ENCODE assay signal across 23 cellular contexts in genomic region chr9:27362447-27363210, GRCh38.
DNase-seq lines count a peak whose midpoint lies in the region; ATAC-seq and TF ChIP-seq lines count a peak whose summit lies in the region.
"Had no signal": no experiment of that assay in that cellular context is flagged by ENCODE, and none has a peak within 500 bp of the region (broad histone marks: within the 10 kb centered on the region; RNA-seq: fewer than 3 reads in every experiment).

No MANE protein-coding gene starts in this region.

- H3K4me1 ChIP-seq in H9 (ENCODE audit: insufficient read depth, low read length) (peaks cover 14% of the 10 kb centered on the region; the same call in 1 of the 2 replicates), A673 (ENCODE audit: insufficient read depth, low read length, poor library complexity, severe bottlenecking) (no peaks in the 10 kb centered on the region)
- H3K4me1 ChIP-seq: prostate gland had no signal

- H3K18ac ChIP-seq in H9 (ENCODE audit: insufficient read length, low read depth, low read length), result no peak overlapping the region

- H3K4ac ChIP-seq in H9 (ENCODE audit: low read depth, low read length), result no peak overlapping the region

- no peak overlapping the region for H3T11ph ChIP-seq in H9 (ENCODE audit: low read length)

- H3K27ac ChIP-seq in H9 (ENCODE audit: insufficient read length, low read depth, low read length) (no peak overlapping the region), A673 (ENCODE audit: low read depth, low read length, poor library complexity, severe bottlenecking) (no peak overlapping the region)
- H3K27ac ChIP-seq: heart right ventricle, prostate gland, suprapubic skin, vagina had no signal

- H3K56ac ChIP-seq in H9 (ENCODE audit: insufficient read length, low read depth, low read length), result no peak overlapping the region

- H2BK12ac ChIP-seq in H9 (ENCODE audit: insufficient read length, low read depth, low read length), result no peak overlapping the region

- H2AK5ac ChIP-seq in H9 (ENCODE audit: insufficient read length, low read length), result no peak overlapping the region

- H3K4me3 Mint-ChIP-seq in H9, result no peak overlapping the region
- H3K4me3 Mint-ChIP-seq in osteocyte (ENCODE audit: unreplicated experiment), result no peak overlapping the region
- H3K4me3 Mint-ChIP-seq: activated naive CD8-positive, alpha-beta T cell; CD8-positive, alpha-beta T cell had no signal

- no peak overlapping the region for H2BK5ac ChIP-seq in H9 (ENCODE audit: insufficient read length, low read length)

- H2BK120ac ChIP-seq in H9 (ENCODE audit: low read depth, low read length, poor library complexity, severe bottlenecking), result no peak overlapping the region

- H3K79me2 ChIP-seq in H9 (ENCODE audit: insufficient read depth, low read length), result no peaks in the 10 kb centered on the region

- H3K4me2 ChIP-seq in H9 (ENCODE audit: insufficient read depth, insufficient read length, low read length), result no peak overlapping the region
- H3K4me2 ChIP-seq: SK-N-SH had no signal

- peaks cover 36% of the 10 kb centered on the region in 2 experiments for H3K4me1 Mint-ChIP-seq in H9
- H3K4me1 Mint-ChIP-seq in osteocyte (ENCODE audit: unreplicated experiment), result peaks cover 30% of the 10 kb centered on the region

- no peak for ATAC-seq in GM21786 (IDR thresholded peaks at IDR 0.05; ENCODE audit: unreplicated experiment)
- ATAC-seq: CD8-positive, alpha-beta T cell; GM12878; left ventricle myocardium superior had no signal

- no peaks in the 10 kb centered on the region for H3K36me3 ChIP-seq in A673 (ENCODE audit: insufficient read depth, low read length, poor library complexity, severe bottlenecking)
- H3K36me3 ChIP-seq: prostate gland, vagina had no signal

- CTCF ChIA-PET in A673 (lab: Charles Lee), result no interaction called here

- BruUV-seq in A673 (replicated peaks; lab: Mats Ljungman, UMichigan), result no TSS peak

- H3K9ac ChIP-seq in H9 (ENCODE audit: extremely low read depth, insufficient read length, low read length), result no peak overlapping the region
- H3K9ac ChIP-seq: SK-N-SH had no signal

- H3K9me3 ChIP-seq in H9 (ENCODE audit: control insufficient read depth, low read depth, low read length) (no peaks in the 10 kb centered on the region), A673 (ENCODE audit: low read depth, low read length, poor library complexity, severe bottlenecking) (no peaks in the 10 kb centered on the region)
- H3K9me3 ChIP-seq: heart right ventricle, prostate gland, SK-N-SH, suprapubic skin, vagina had no signal

- H3K14ac ChIP-seq in H9 (ENCODE audit: insufficient read depth, low read length), result no peak overlapping the region

- H3K27ac Mint-ChIP-seq in H9 (peak overlapping the region in 2 of 3 experiments; percentile 79 to 82; a peak in 4 of 7 replicates), osteocyte (ENCODE audit: unreplicated experiment) (peak overlapping the region; percentile 27)
- H3K27ac Mint-ChIP-seq: activated naive CD8-positive, alpha-beta T cell; activated T-helper 2 cell treated with anti-CD3 and anti-CD28 coated beads, Interferon-gamma antibody, Interleukin-2, Interleukin-4, amounts not matched to agents 10 μg/mL and 5 μg/mL and 100 μg/mL, durations not matched to agents 14 hours and 24 hours and 36 hours; CD8-positive, alpha-beta T cell had no signal

- no peak overlapping the region for H2AFZ ChIP-seq in H9 (ENCODE audit: low read length)

- H3K23me2 ChIP-seq in H9 (ENCODE audit: insufficient read length, low read depth, low read length, poor library complexity, severe bottlenecking), result no peaks in the 10 kb centered on the region

- POLR2A ChIA-PET in A673 (lab: Charles Lee; ENCODE audit: low non-redundant PET), result no interaction called here

- H3K9me3 Mint-ChIP-seq in H9 (no peaks in the 10 kb centered on the region), osteocyte (ENCODE audit: unreplicated experiment) (no peaks in the 10 kb centered on the region)
- H3K9me3 Mint-ChIP-seq: activated T-helper 2 cell treated with anti-CD3 and anti-CD28 coated beads, Interferon-gamma antibody, Interleukin-2, Interleukin-4, amounts not matched to agents 10 μg/mL and 5 μg/mL and 100 μg/mL, durations not matched to agents 14 hours and 24 hours and 36 hours; CD8-positive, alpha-beta T cell had no signal

- peaks cover 3 to 7% (median 6%) of the 10 kb centered on the region in 3 experiments; a peak in 5 of 7 replicates for H3K36me3 Mint-ChIP-seq in H9 (ENCODE audit: insufficient read depth in 1 of 3, low read depth in 3 of 3)
- peaks cover 8% of the 10 kb centered on the region for H3K36me3 Mint-ChIP-seq in osteocyte (ENCODE audit: unreplicated experiment)

- H2BK15ac ChIP-seq in H9 (ENCODE audit: low read depth, low read length), result no peak overlapping the region

- intact Hi-C loops in A673 (cut with micrococcal nuclease; ENCODE audit: unreplicated experiment), result no loop called here

- no peaks in the 10 kb centered on the region for H4K20me1 ChIP-seq in H9 (ENCODE audit: control insufficient read depth, insufficient read depth, insufficient read length)

- H3K23ac ChIP-seq in H9 (ENCODE audit: insufficient read length, low read depth, low read length), result no peak overlapping the region

- H3K27me3 Mint-ChIP-seq in H9 (ENCODE audit: low read depth), result no peaks in the 10 kb centered on the region
- peaks cover 6% of the 10 kb centered on the region for H3K27me3 Mint-ChIP-seq in osteocyte (ENCODE audit: unreplicated experiment)
- H3K27me3 Mint-ChIP-seq: activated naive CD8-positive, alpha-beta T cell had no signal

- H4K5ac ChIP-seq in H9 (ENCODE audit: insufficient read length, low read depth, low read length), result no peak overlapping the region

- no peak for TF ChIP-seq CTCF in H9 (conservative IDR thresholded peaks at IDR 0.05)
- TF ChIP-seq CTCF in epithelial cell of esophagus (IDR thresholded peaks at IDR 0.05; ENCODE audit: insufficient read depth, low read depth, low read length, missing control alignments), result no peak
- no peak for TF ChIP-seq CTCF in osteocyte (IDR thresholded peaks at IDR 0.05)
- no peak for TF ChIP-seq CTCF in A673 (conservative IDR thresholded peaks at IDR 0.05; ENCODE audit: low read depth, low read length)

- no peak overlapping the region for H2BK20ac ChIP-seq in H9 (ENCODE audit: low read depth, low read length, poor library complexity, severe bottlenecking)

- H3K4me3 ChIP-seq in epithelial cell of esophagus (ENCODE audit: low read length) (no peak overlapping the region), A673 (ENCODE audit: low read depth, low read length, poor library complexity, severe bottlenecking) (no peak overlapping the region)
- H3K4me3 ChIP-seq: GM12878, heart right ventricle, prostate gland, suprapubic skin, vagina had no signal

- H3K27me3 ChIP-seq in H9 (ENCODE audit: insufficient read depth, low read length) (no peaks in the 10 kb centered on the region), A673 (replicated peaks; ENCODE audit: insufficient read depth, low read depth, low read length, poor library complexity) (no peaks in the 10 kb centered on the region)
- H3K27me3 ChIP-seq: heart right ventricle, suprapubic skin, vagina had no signal

- no peak overlapping the region for H4K8ac ChIP-seq in H9 (replicated peaks; ENCODE audit: insufficient read length, low read depth, low read length)

- H4K91ac ChIP-seq in H9 (ENCODE audit: insufficient read length, low read depth, low read length), result no peak overlapping the region

- DNase-seq in H9 (no peak), NCI-H345 (lab: John Stamatoyannopoulos, UW) (peak; percentile 79), epithelial cell of esophagus (ENCODE audit: low read depth) (peak; percentile 84), osteocyte (ENCODE audit: extremely low spot score, unreplicated experiment) (no peak), A673 (ENCODE audit: low spot score) (no peak), HUDEP-2 (lab: John Stamatoyannopoulos, UW; ENCODE audit: unreplicated experiment in 76 of 76) (no peak)
- DNase-seq: activated CD4-positive, alpha-beta T cell treated with anti-CD3 and anti-CD28 coated beads, Interleukin-2, amount 50 U/mL, for 4 hours; activated CD8-positive, alpha-beta memory T cell treated with anti-CD3 and anti-CD28 coated beads, Interleukin-2, amount 50 U/mL, for 4 hours; CD8-positive, alpha-beta T cell; heart right ventricle; Kasumi-1; left ventricle myocardium superior; NCI-H2029 treated with DMSO at 0.1 percent for 48 hours; NCI-H510A treated with DMSO at 0.1 percent for 48 hours; RPMI8226; SK-N-SH had no signal

- no peaks in the 10 kb centered on the region for H3K79me1 ChIP-seq in H9 (ENCODE audit: insufficient read depth, low read depth, low read length, poor library complexity, severe bottlenecking)

- WGBS in H9 (ENCODE audit: extremely low coverage, insufficient read length, low lambda C conversion rate), result no CpG with 5 or more reads among the region's 5 CpGs

Comparison
In these comparisons a context has a peak if more than half of its experiments do, and no peak if none do; other contexts are left out.
1. DNase-seq: peak in NCI-H345 (single experiment) and epithelial cell of esophagus (single experiment); none in H9 (single experiment), osteocyte (single experiment), A673 (single experiment) and HUDEP-2 (0 of 76).